ENCODE assay signal across 9 cellular contexts in the genomic region with DNA sequence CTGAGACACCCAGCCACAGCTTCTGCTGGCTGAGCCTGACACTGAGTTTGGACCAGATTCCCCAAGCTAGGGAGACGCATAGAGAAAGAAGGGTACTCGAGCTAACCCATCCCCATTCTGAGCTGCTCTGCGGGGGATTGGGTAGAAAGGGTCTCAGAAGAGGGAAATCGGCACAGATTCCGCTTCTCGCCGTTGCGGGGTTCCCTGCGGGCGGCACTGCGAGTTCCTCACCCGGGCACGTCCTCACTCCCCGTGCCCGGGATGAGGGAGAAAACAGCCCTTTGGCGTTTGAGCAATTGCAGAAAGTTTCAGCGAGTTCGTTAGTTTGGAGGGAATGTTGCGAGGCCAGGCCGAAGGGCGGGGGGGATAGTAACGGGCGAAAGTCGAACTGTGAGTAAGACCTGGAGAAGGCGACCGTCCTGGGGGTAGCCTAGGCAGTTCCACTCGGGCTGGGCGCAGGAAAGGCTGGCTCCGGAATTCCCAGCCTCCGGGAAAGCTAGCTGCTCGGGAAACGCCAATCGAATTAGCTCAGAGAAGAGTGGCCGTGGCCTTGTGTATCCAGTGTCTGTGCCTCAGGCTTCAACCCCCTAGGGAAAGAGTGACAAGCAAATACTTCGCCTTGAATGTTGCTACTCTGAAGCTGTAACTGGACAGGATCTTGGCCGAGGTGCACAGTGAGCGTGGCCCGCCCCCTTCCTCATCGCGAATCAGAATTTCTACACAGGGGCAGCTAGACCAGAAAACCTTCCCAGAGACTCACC. TPM values are rescaled to one million over a fixed set of nuclear protein-coding genes. Genes with fewer than 3 reads are reported as not detected.
DNase-seq lines count a peak whose midpoint lies in the region; TF ChIP-seq lines count a peak whose summit lies in the region.
"Had no signal": no experiment of that assay in that cellular context is flagged by ENCODE, and none has a peak within 500 bp of the region (broad histone marks: within the 10 kb centered on the region; RNA-seq: fewer than 3 reads in every experiment).

No MANE protein-coding gene starts in this region.

- peak overlapping the region in 4 of 7 donors; percentile 27 to 64 (median 47) for H3K27ac Mint-ChIP-seq in CD14-positive monocyte

- peak overlapping the region; percentile 72 for H3K9ac ChIP-seq in NT2/D1 (ENCODE audit: insufficient read length, low read depth)

- no peaks in the 10 kb centered on the region for H3K4me1 ChIP-seq in NT2/D1 (ENCODE audit: insufficient read depth, insufficient read length)
- peaks cover 29% of the 10 kb centered on the region for H3K4me1 ChIP-seq in osteoblast (ENCODE audit: insufficient read depth, low read length)

- H3K9me3 ChIP-seq in NT2/D1 (ENCODE audit: insufficient read depth, low read length) = no peaks in the 10 kb centered on the region
- no peaks in the 10 kb centered on the region for H3K9me3 ChIP-seq in osteoblast (ENCODE audit: low read depth, low read length)

- H3K4me3 ChIP-seq in NT2/D1 (ENCODE audit: insufficient read length, low read depth) = peak overlapping the region; percentile 70
- H3K4me3 ChIP-seq in fibroblast of pulmonary artery (replicated peaks; ENCODE audit: low read depth, low read length) = peak overlapping the region; percentile 56
- H3K4me3 ChIP-seq in osteoblast (ENCODE audit: insufficient read depth, low read length) = peak overlapping the region; percentile 80

- peak overlapping the region; percentile 76 to 95 for H3K4me3 Mint-ChIP-seq in CD14-positive monocyte

- H3K36me3 ChIP-seq in NT2/D1 (ENCODE audit: insufficient read depth, insufficient read length, low read length) (no peaks in the 10 kb centered on the region), osteoblast (ENCODE audit: insufficient read depth, low read length) (peaks cover 4% of the 10 kb centered on the region)

- no peaks in the 10 kb centered on the region for H4K20me1 ChIP-seq in osteoblast (ENCODE audit: insufficient read depth, low read length)

- peaks cover 30 to 36% (median 34%) of the 10 kb centered on the region in 3 donors for H3K27me3 Mint-ChIP-seq in CD14-positive monocyte (ENCODE audit: low read depth in 3 of 3)

- peak overlapping the region; percentile 38 for H3K27ac ChIP-seq in osteoblast (ENCODE audit: low read depth, low read length)

- H3K4me1 Mint-ChIP-seq in CD14-positive monocyte = peaks cover 14% of the 10 kb centered on the region

- TF ChIP-seq CTCF in CD14-positive monocyte (IDR thresholded peaks at IDR 0.05) (no peak), fibroblast of pulmonary artery (IDR thresholded peaks at IDR 0.05; ENCODE audit: low read length, missing control alignments) (no peak), osteoblast (IDR thresholded peaks at IDR 0.05; ENCODE audit: extremely low read depth, low read depth, low read length) (no peak)

- H3K9me3 Mint-ChIP-seq in CD14-positive monocyte = peaks cover 0 to 17% (median 7%) of the 10 kb centered on the region in 7 donors

- intact Hi-C loops in CD14-positive monocyte (cut with micrococcal nuclease) = no loop called here

- H3K27me3 ChIP-seq in NT2/D1 (ENCODE audit: insufficient read depth, insufficient read length) (peaks cover 51% of the 10 kb centered on the region), osteoblast (ENCODE audit: insufficient read depth, low read length) (no peaks in the 10 kb centered on the region)

- H3K79me2 ChIP-seq in osteoblast (ENCODE audit: insufficient read depth, low read length) = peaks cover 21% of the 10 kb centered on the region

- H3K4me2 ChIP-seq in osteoblast (ENCODE audit: insufficient read depth, low read length) = peak overlapping the region; percentile 92

- no peaks in the 10 kb centered on the region for H3K36me3 Mint-ChIP-seq in CD14-positive monocyte

- H2AFZ ChIP-seq in osteoblast (ENCODE audit: low read length) = peak overlapping the region; percentile 91

- DNase-seq in CD14-positive monocyte (ENCODE audit: low spot score) (no peak), NT2/D1 (ENCODE audit: low read depth, low spot score) (no peak), fibroblast of pulmonary artery (ENCODE audit: low read depth) (peak; percentile 30), osteoblast (ENCODE audit: insufficient read length, low spot score, missing footprints) (peak; percentile 65), NCI-H2107 (lab: John Stamatoyannopoulos, UW) (no peak), NCI-H187 treated with DMSO at 0.1 percent for 48 hours (lab: John Stamatoyannopoulos, UW) (no peak)
- no peak for DNase-seq in stimulated activated CD4-positive, alpha-beta T cell treated with anti-CD3 and anti-CD28 coated beads, Interleukin-4, amount 100 ng/mL, for 1 hour
- DNase-seq in stimulated activated CD8-positive, alpha-beta memory T cell treated with anti-CD3 and anti-CD28 coated beads, Interleukin-4, amount 100 ng/mL, for 48 hours = no peak

RNA-seq across cellular contexts. Expression of a gene that starts 0.7 kb away (rescaled TPM):
- under 1 TPM in 1 of 2 donors, not detected in 1; 0.88 TPM for polyA plus RNA-seq in CD14-positive monocyte
- total RNA-seq in osteoblast = 67.7 and 81.9 TPM in 2 replicates
- total RNA-seq: T-helper 2 cell treated with Interferon-gamma antibody and Interleukin-4, amounts not matched to agents 100 ng/mL and 5 ng/mL, for 36 hours had no signal

Comparison
In these comparisons a context has a peak if more than half of its experiments do, and no peak if none do; other contexts are left out.
1. DNase-seq: peak in fibroblast of pulmonary artery (single experiment) and osteoblast (single experiment); none in CD14-positive monocyte (single experiment), NT2/D1 (single experiment), NCI-H2107 (single experiment), stimulated activated CD4-positive, alpha-beta T cell treated with anti-CD3 and anti-CD28 coated beads, Interleukin-4, amount 100 ng/mL, for 1 hour (single experiment), NCI-H187 treated with DMSO at 0.1 percent for 48 hours (single experiment) and stimulated activated CD8-positive, alpha-beta memory T cell treated with anti-CD3 and anti-CD28 coated beads, Interleukin-4, amount 100 ng/mL, for 48 hours (single experiment).
2. Peak in every context shown above with its lines, with median percentiles within 50 percentile points of each other: H3K4me3 ChIP-seq.